ENCODE assay signal across 8 cellular contexts in genomic region chr1:175376194-175376593, GRCh38.
DNase-seq lines count a peak whose midpoint lies in the region; ATAC-seq and TF ChIP-seq lines count a peak whose summit lies in the region.

No MANE protein-coding gene starts in this region.

- CTCF ChIA-PET in MCF 10A (lab: Yijun Ruan, JAX), result interaction anchor here (0.6 to 4.1 kb wide), 33 partner anchors 8 to 1369 kb away, joined by 3 to 26 read pairs (median 3); no protein-coding TSS in a partner anchor

- H3K9me3 ChIP-seq in breast epithelium, result no peaks in the 10 kb centered on the region

- H3K27me3 Mint-ChIP-seq in MCF 10A (ENCODE audit: insufficient read depth, unreplicated experiment) (peaks cover 45% of the 10 kb centered on the region), type B pancreatic cell (peaks cover 52% of the 10 kb centered on the region)

- no peak for ATAC-seq in HG03097 (IDR thresholded peaks at IDR 0.05; ENCODE audit: low FRiP score, unreplicated experiment)

- H3K27ac ChIP-seq in breast epithelium, result no peak overlapping the region

- no peaks in the 10 kb centered on the region for H3K27me3 ChIP-seq in breast epithelium

- peak; percentile 35 for TF ChIP-seq CTCF in MCF 10A (IDR thresholded peaks at IDR 0.05; ENCODE audit: unreplicated experiment)
- TF ChIP-seq CTCF in breast epithelium (IDR thresholded peaks at IDR 0.05), result no peak
- no peak for TF ChIP-seq CTCF in cardiac fibroblast (IDR thresholded peaks at IDR 0.05; ENCODE audit: low read depth, low read length)
- TF ChIP-seq CTCF in type B pancreatic cell (conservative IDR thresholded peaks at IDR 0.05), result peak; percentile 58

- H3K4me3 Mint-ChIP-seq in MCF 10A (ENCODE audit: unreplicated experiment) (no peak overlapping the region), type B pancreatic cell (no peak overlapping the region)

- H3K36me3 ChIP-seq in breast epithelium, result no peaks in the 10 kb centered on the region

- intact Hi-C loops in MCF 10A (cut with micrococcal nuclease) (loop anchor here (1.0 to 10.0 kb wide), 4 partner anchors 105 to 1505 kb away; no protein-coding TSS in a partner anchor), breast epithelium (cut with DNase I; ENCODE audit: low total_unique reads) (no loop called here)

- H3K36me3 Mint-ChIP-seq in MCF 10A (ENCODE audit: insufficient read depth, unreplicated experiment) (no peaks in the 10 kb centered on the region), type B pancreatic cell (no peaks in the 10 kb centered on the region)

- DNase-seq in MCF 10A (ENCODE audit: unreplicated experiment) (peak; percentile 52), breast epithelium (ENCODE audit: low spot score in 2 of 2) (no peak), NAMALWA (ENCODE audit: low spot score) (peak; percentile 76), cardiac fibroblast (ENCODE audit: low read depth in 2 of 2) (peak; percentile 5 to 16), type B pancreatic cell (ENCODE audit: extremely low spot score, unreplicated experiment) (no peak), retina (no peak)
- DNase-seq in effector CD8-positive, alpha-beta T cell (lab: John Stamatoyannopoulos, UW), result no peak

- H3K27ac Mint-ChIP-seq in MCF 10A (ENCODE audit: low read depth, unreplicated experiment) (no peak overlapping the region), type B pancreatic cell (no peak overlapping the region)

- no peaks in the 10 kb centered on the region for H3K4me1 Mint-ChIP-seq in MCF 10A (ENCODE audit: insufficient read depth, unreplicated experiment)
- H3K4me1 Mint-ChIP-seq in type B pancreatic cell (ENCODE audit: unreplicated experiment), result peaks cover 5% of the 10 kb centered on the region

- BruUV-seq in MCF 10A (replicated peaks; lab: Mats Ljungman, UMichigan), result no TSS peak

- no peaks in the 10 kb centered on the region for H3K4me1 ChIP-seq in breast epithelium

- no peaks in the 10 kb centered on the region for H3K9me3 Mint-ChIP-seq in MCF 10A (ENCODE audit: unreplicated experiment)
- H3K9me3 Mint-ChIP-seq in type B pancreatic cell, result no peaks in the 10 kb centered on the region

- POLR2A ChIA-PET in MCF 10A (lab: Yijun Ruan, JAX), result no interaction called here

- no peak for TF ChIP-seq POLR2A in breast epithelium (IDR thresholded peaks at IDR 0.05)

- H3K4me3 ChIP-seq in breast epithelium, result no peak overlapping the region
- no peak overlapping the region for H3K4me3 ChIP-seq in cardiac fibroblast (replicated peaks in 1 of 2; ENCODE audit: low read depth in 2 of 2, low read length in 2 of 2)

Comparison
In these comparisons a context has a peak if more than half of its experiments do, and no peak if none do; other contexts are left out.
1. DNase-seq: peak in MCF 10A (single experiment), NAMALWA (single experiment) and cardiac fibroblast (2 of 2); none in breast epithelium (0 of 2), type B pancreatic cell (single experiment), effector CD8-positive, alpha-beta T cell (single experiment) and retina (single experiment).
2. CTCF ChIP-seq: peak in MCF 10A (single experiment) and type B pancreatic cell (single experiment); none in breast epithelium (0 of 3) and cardiac fibroblast (single experiment).